ENCODE assay signal across 1 cellular context in genomic region chr19:55598719-55599467, GRCh38.
TF ChIP-seq lines count a peak whose summit lies in the region.

No MANE protein-coding gene starts in this region.

TF ChIP-seq in K562, 482 proteins besides CTCF, POLR2A, EP300 and RAD21 (continued from another document and continues in another):
- TF ChIP-seq KDM4B (IDR thresholded peaks at IDR 0.05; ENCODE audit: borderline replicate concordance in 2 of 2, low read depth in 1 of 2) (no peak), THRAP3 (IDR thresholded peaks at IDR 0.05; ENCODE audit: borderline replicate concordance) (no peak), E2F1 (CRISPR knock-in tag; IDR thresholded peaks at IDR 0.05) (no peak), PML (IDR thresholded peaks at IDR 0.05; ENCODE audit: low read length) (peak; percentile 62), ZNF197 (CRISPR knock-in tag; IDR thresholded peaks at IDR 0.05; ENCODE audit: low read depth) (no peak), ATF7 (IDR thresholded peaks at IDR 0.05) (peak; percentile 71; the same call in 1 of the 2 replicates), ZNF232 (CRISPR knock-in tag; IDR thresholded peaks at IDR 0.05) (no peak), ZNF699 (CRISPR knock-in tag; IDR thresholded peaks at IDR 0.05; ENCODE audit: insufficient replicate concordance) (no peak), ZNF274 (IDR thresholded peaks at IDR 0.05; ENCODE audit: borderline replicate concordance, low read depth, low read length) (no peak), SIX5 (IDR thresholded peaks at IDR 0.05; ENCODE audit: borderline replicate concordance in 1 of 2, insufficient read depth in 1 of 2, low read depth in 1 of 2, low read length in 2 of 2) (0 out of 4 replicates have a peak, but pooled peaks of 1 of the 2 experiments have one; percentile 7), CTCFL (IDR thresholded peaks at IDR 0.05; ENCODE audit: borderline replicate concordance, insufficient read depth, low read depth, low read length, poor library complexity, severe bottlenecking) (no peak), SP1 (CRISPR knock-in tag; IDR thresholded peaks at IDR 0.05) (peak; percentile 64), PPARD (CRISPR knock-in tag; IDR thresholded peaks at IDR 0.05) (no peak), ZNF24 (IDR thresholded peaks at IDR 0.05) (no peak), ARID2 (IDR thresholded peaks at IDR 0.05) (no peak), BRCA1 (IDR thresholded peaks at IDR 0.05) (no peak), BRCA1 (CRISPR knock-in tag; IDR thresholded peaks at IDR 0.05) (no peak), PRPF4 (IDR thresholded peaks at IDR 0.05; ENCODE audit: insufficient read depth, low read depth, low read length, poor library complexity, severe bottlenecking) (no peak), ZSCAN32 (CRISPR knock-in tag; IDR thresholded peaks at IDR 0.05) (no peak), ZKSCAN8 (CRISPR knock-in tag; IDR thresholded peaks at IDR 0.05) (no peak), ZNF695 (CRISPR knock-in tag; IDR thresholded peaks at IDR 0.05) (0 out of 2 replicates have a peak, but pooled peaks have one; percentile 34), ZNF217 (CRISPR knock-in tag; IDR thresholded peaks at IDR 0.05) (no peak), SMAD3 (CRISPR knock-in tag; conservative IDR thresholded peaks at IDR 0.05) (no peak), RUNX1 (IDR thresholded peaks at IDR 0.05; ENCODE audit: low read depth) (no peak), ZNF133 (CRISPR knock-in tag; IDR thresholded peaks at IDR 0.05) (no peak), ZBED1 (IDR thresholded peaks at IDR 0.05) (no peak), GABPB2 (CRISPR knock-in tag; conservative IDR thresholded peaks at IDR 0.05) (no peak), ZNF512 (tag; IDR thresholded peaks at IDR 0.05) (no peak), HEY1 (CRISPR knock-in tag; IDR thresholded peaks at IDR 0.05; ENCODE audit: borderline replicate concordance) (no peak), POLR2AphosphoS2 (IDR thresholded peaks at IDR 0.05; ENCODE audit: low read length) (no peak), ZNF592 (IDR thresholded peaks at IDR 0.05) (no peak), ZSCAN29 (IDR thresholded peaks at IDR 0.05) (no peak), RNF219 (CRISPR knock-in tag; IDR thresholded peaks at IDR 0.05) (no peak), KAT7 (CRISPR knock-in tag; IDR thresholded peaks at IDR 0.05; ENCODE audit: borderline replicate concordance) (peak; percentile 88; the same call in 1 of the 2 replicates)
- TF ChIP-seq, protein P1, sequence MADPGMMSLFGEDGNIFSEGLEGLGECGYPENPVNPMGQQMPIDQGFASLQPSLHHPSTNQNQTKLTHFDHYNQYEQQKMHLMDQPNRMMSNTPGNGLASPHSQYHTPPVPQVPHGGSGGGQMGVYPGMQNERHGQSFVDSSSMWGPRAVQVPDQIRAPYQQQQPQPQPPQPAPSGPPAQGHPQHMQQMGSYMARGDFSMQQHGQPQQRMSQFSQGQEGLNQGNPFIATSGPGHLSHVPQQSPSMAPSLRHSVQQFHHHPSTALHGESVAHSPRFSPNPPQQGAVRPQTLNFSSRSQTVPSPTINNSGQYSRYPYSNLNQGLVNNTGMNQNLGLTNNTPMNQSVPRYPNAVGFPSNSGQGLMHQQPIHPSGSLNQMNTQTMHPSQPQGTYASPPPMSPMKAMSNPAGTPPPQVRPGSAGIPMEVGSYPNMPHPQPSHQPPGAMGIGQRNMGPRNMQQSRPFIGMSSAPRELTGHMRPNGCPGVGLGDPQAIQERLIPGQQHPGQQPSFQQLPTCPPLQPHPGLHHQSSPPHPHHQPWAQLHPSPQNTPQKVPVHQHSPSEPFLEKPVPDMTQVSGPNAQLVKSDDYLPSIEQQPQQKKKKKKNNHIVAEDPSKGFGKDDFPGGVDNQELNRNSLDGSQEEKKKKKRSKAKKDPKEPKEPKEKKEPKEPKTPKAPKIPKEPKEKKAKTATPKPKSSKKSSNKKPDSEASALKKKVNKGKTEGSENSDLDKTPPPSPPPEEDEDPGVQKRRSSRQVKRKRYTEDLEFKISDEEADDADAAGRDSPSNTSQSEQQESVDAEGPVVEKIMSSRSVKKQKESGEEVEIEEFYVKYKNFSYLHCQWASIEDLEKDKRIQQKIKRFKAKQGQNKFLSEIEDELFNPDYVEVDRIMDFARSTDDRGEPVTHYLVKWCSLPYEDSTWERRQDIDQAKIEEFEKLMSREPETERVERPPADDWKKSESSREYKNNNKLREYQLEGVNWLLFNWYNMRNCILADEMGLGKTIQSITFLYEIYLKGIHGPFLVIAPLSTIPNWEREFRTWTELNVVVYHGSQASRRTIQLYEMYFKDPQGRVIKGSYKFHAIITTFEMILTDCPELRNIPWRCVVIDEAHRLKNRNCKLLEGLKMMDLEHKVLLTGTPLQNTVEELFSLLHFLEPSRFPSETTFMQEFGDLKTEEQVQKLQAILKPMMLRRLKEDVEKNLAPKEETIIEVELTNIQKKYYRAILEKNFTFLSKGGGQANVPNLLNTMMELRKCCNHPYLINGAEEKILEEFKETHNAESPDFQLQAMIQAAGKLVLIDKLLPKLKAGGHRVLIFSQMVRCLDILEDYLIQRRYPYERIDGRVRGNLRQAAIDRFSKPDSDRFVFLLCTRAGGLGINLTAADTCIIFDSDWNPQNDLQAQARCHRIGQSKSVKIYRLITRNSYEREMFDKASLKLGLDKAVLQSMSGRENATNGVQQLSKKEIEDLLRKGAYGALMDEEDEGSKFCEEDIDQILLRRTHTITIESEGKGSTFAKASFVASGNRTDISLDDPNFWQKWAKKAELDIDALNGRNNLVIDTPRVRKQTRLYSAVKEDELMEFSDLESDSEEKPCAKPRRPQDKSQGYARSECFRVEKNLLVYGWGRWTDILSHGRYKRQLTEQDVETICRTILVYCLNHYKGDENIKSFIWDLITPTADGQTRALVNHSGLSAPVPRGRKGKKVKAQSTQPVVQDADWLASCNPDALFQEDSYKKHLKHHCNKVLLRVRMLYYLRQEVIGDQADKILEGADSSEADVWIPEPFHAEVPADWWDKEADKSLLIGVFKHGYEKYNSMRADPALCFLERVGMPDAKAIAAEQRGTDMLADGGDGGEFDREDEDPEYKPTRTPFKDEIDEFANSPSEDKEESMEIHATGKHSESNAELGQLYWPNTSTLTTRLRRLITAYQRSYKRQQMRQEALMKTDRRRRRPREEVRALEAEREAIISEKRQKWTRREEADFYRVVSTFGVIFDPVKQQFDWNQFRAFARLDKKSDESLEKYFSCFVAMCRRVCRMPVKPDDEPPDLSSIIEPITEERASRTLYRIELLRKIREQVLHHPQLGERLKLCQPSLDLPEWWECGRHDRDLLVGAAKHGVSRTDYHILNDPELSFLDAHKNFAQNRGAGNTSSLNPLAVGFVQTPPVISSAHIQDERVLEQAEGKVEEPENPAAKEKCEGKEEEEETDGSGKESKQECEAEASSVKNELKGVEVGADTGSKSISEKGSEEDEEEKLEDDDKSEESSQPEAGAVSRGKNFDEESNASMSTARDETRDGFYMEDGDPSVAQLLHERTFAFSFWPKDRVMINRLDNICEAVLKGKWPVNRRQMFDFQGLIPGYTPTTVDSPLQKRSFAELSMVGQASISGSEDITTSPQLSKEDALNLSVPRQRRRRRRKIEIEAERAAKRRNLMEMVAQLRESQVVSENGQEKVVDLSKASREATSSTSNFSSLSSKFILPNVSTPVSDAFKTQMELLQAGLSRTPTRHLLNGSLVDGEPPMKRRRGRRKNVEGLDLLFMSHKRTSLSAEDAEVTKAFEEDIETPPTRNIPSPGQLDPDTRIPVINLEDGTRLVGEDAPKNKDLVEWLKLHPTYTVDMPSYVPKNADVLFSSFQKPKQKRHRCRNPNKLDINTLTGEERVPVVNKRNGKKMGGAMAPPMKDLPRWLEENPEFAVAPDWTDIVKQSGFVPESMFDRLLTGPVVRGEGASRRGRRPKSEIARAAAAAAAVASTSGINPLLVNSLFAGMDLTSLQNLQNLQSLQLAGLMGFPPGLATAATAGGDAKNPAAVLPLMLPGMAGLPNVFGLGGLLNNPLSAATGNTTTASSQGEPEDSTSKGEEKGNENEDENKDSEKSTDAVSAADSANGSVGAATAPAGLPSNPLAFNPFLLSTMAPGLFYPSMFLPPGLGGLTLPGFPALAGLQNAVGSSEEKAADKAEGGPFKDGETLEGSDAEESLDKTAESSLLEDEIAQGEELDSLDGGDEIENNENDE (IDR thresholded peaks at IDR 0.05; ENCODE audit: low read depth, low read length) = no peak
- TF ChIP-seq, protein P2, sequence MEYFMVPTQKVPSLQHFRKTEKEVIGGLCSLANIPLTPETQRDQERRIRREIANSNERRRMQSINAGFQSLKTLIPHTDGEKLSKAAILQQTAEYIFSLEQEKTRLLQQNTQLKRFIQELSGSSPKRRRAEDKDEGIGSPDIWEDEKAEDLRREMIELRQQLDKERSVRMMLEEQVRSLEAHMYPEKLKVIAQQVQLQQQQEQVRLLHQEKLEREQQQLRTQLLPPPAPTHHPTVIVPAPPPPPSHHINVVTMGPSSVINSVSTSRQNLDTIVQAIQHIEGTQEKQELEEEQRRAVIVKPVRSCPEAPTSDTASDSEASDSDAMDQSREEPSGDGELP (CRISPR knock-in tag; IDR thresholded peaks at IDR 0.05; ENCODE audit: borderline replicate concordance) = peak; percentile 59; the same call in 1 of the 2 replicates
